Comparison of ENCODE assay signal across 1 cellular context in genomic region chr10:4270116-4270515, GRCh38.
TF ChIP-seq lines count a peak whose summit lies in the region.

No MANE protein-coding gene starts in this region.

TF ChIP-seq in A549, 52 proteins besides CTCF, POLR2A, EP300 and RAD21 (continued from another document):
- TF ChIP-seq MAX (IDR thresholded peaks at IDR 0.05) (no peak), POLR2AphosphoS2 (conservative IDR thresholded peaks at IDR 0.05; ENCODE audit: low read length) (no peak), FOSB (CRISPR knock-in tag; IDR thresholded peaks at IDR 0.05) (no peak), ZC3H11A (IDR thresholded peaks at IDR 0.05) (no peak), TP53 (CRISPR knock-in tag; IDR thresholded peaks at IDR 0.05) (no peak), ZSCAN20 (CRISPR knock-in tag; IDR thresholded peaks at IDR 0.05) (no peak)
